In the genomic region with DNA sequence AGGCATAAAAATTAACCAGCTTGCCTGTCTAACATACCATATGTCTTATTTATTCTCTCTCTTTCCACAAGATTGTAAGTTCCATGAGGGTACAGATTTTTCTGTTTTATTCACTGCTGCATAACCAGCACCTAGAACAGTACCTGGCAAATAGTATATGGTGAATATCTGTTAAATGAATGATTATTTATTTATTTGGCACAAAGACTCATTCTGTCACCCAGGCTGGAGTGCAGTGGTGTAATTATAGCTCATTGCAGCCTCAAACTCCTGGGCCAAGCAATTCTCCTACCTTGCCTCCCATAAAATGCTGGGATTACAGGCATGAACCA, we compare ENCODE assay signal across 1 cellular context.
TF ChIP-seq lines count a peak whose summit lies in the region.

No MANE protein-coding gene starts in this region.

TF ChIP-seq in liver, 16 proteins besides CTCF, POLR2A, EP300 and RAD21 (continued from another document):
- no peak for TF ChIP-seq GABPA (IDR thresholded peaks at IDR 0.05 in 1 of 2, conservative IDR thresholded peaks at IDR 0.05 in 1 of 2)
